In the genomic region with DNA sequence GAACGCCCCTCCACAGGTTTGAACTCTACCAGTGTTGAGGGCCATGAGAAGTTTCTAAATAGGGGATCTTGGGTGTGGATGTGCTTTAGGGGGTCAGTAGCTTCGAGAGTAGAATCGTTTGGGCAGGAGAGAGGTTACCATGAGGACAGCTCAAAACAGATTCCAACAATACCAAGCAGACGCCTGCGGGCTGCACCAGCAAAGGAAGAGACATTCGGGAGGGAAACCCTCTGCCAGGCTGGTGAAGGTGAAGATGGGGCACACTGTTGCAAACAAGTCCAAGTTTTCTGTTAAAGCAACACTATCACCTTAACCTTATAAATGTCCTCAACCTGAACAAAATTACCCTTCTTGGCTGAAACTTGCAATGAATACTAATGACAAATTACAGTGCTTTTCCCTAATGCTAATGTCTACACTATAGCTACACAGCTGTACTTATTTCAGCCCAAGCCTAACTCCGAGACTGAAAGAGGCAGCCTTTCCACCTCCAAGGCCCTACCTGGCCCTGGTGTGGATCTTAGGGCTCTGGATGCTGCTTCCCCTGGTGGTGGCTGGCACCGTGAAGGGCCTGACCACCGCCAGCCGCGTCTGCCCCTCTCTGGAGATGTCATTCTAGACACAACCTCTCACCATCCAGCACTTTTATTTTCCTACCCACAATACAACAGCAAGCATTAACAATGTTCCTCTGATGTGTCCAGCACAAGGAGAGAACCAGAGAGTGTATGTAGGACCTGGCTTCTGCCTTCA, we compare ENCODE assay signal across 31 cellular contexts.
A peak's percentile ranks its signal among the peaks of the same experiment; 100 is the strongest.
DNase-seq lines count a peak whose midpoint lies in the region; ATAC-seq and TF ChIP-seq lines count a peak whose summit lies in the region.
"Had no signal": no experiment of that assay in that cellular context is flagged by ENCODE, and none has a peak within 500 bp of the region (broad histone marks: within the 10 kb centered on the region; RNA-seq: fewer than 3 reads in every experiment).

No MANE protein-coding gene starts in this region.

- H3K79me2 ChIP-seq in neural progenitor cell (ENCODE audit: low read depth): no peaks in the 10 kb centered on the region

- H3K36me3 Mint-ChIP-seq in activated CD4-positive, alpha-beta T cell treated with anti-CD3 and anti-CD28 coated beads, Interleukin-2, amount 10 ng/mL, durations not matched to agents 24 days and 14 days (ENCODE audit: low read depth): no peaks in the 10 kb centered on the region
- H3K36me3 Mint-ChIP-seq in activated CD4-positive, alpha-beta T cell treated with anti-CD3 and anti-CD28 coated beads for 36 hours (ENCODE audit: low read depth): no peaks in the 10 kb centered on the region
- no peaks in the 10 kb centered on the region for H3K36me3 Mint-ChIP-seq in neural progenitor cell
- peaks cover 9% of the 10 kb centered on the region for H3K36me3 Mint-ChIP-seq in effector memory CD8-positive, alpha-beta T cell (ENCODE audit: insufficient read depth)
- H3K36me3 Mint-ChIP-seq: stimulated activated naive B cell treated with anti-CD40 and anti-IgM and Interleukin-4, amounts not matched to agents 10 μg/mL and 1 μg/mL and 100 μg/mL, for 72 hours had no signal

- H3K36me3 ChIP-seq in H7 (replicated peaks; ENCODE audit: control insufficient read depth, insufficient read depth, low read length) (no peaks in the 10 kb centered on the region), neural progenitor cell (no peaks in the 10 kb centered on the region), transverse colon (no peaks in the 10 kb centered on the region)
- H3K36me3 ChIP-seq: sigmoid colon, suprapubic skin, uterus had no signal

- H3K4me3 Mint-ChIP-seq in activated CD4-positive, alpha-beta T cell treated with anti-CD3 and anti-CD28 coated beads, Interleukin-2, amount 10 ng/mL, durations not matched to agents 24 days and 14 days: no peak overlapping the region
- H3K4me3 Mint-ChIP-seq in activated CD4-positive, alpha-beta T cell treated with anti-CD3 and anti-CD28 coated beads for 36 hours: no peak overlapping the region
- no peak overlapping the region for H3K4me3 Mint-ChIP-seq in neural progenitor cell
- H3K4me3 Mint-ChIP-seq in effector memory CD8-positive, alpha-beta T cell: no peak overlapping the region
- H3K4me3 Mint-ChIP-seq: activated naive CD8-positive, alpha-beta T cell treated with anti-CD3 and anti-CD28 coated beads, Interleukin-2, amount 50 U/mL, for 24 hours; activated T-helper 17 cell treated with anti-CD3 and anti-CD28 coated beads, Interleukin-2, amount 50 U/mL, for 72 hours; CD4-positive, alpha-beta T cell; HFFc6; nephron progenitor cell; stimulated activated naive B cell treated with anti-CD40 and anti-IgM and Interleukin-4, amounts not matched to agents 10 μg/mL and 1 μg/mL and 100 μg/mL, for 72 hours had no signal

- TF ChIP-seq EP300 in transverse colon (IDR thresholded peaks at IDR 0.05; ENCODE audit: low read depth): no peak

- no peak overlapping the region for H3K27ac Mint-ChIP-seq in activated CD4-positive, alpha-beta T cell treated with anti-CD3 and anti-CD28 coated beads, Interleukin-2, amount 10 ng/mL, durations not matched to agents 24 days and 14 days
- H3K27ac Mint-ChIP-seq in activated CD4-positive, alpha-beta T cell treated with anti-CD3 and anti-CD28 coated beads for 36 hours: no peak overlapping the region
- peak overlapping the region; percentile 5 for H3K27ac Mint-ChIP-seq in neural progenitor cell
- no peak overlapping the region for H3K27ac Mint-ChIP-seq in effector memory CD8-positive, alpha-beta T cell
- H3K27ac Mint-ChIP-seq: activated naive CD8-positive, alpha-beta T cell treated with anti-CD3 and anti-CD28 coated beads, Interleukin-2, amount 50 U/mL, for 24 hours; activated T-helper 17 cell treated with anti-CD3 and anti-CD28 coated beads, Interleukin-2, amount 50 U/mL, for 72 hours; CD4-positive, alpha-beta T cell; HFFc6; stimulated activated naive B cell treated with anti-CD40 and anti-IgM and Interleukin-4, amounts not matched to agents 10 μg/mL and 1 μg/mL and 100 μg/mL, for 72 hours had no signal

- no peaks in the 10 kb centered on the region for H3K4me1 Mint-ChIP-seq in activated CD4-positive, alpha-beta T cell treated with anti-CD3 and anti-CD28 coated beads, Interleukin-2, amount 10 ng/mL, durations not matched to agents 24 days and 14 days
- H3K4me1 Mint-ChIP-seq in activated CD4-positive, alpha-beta T cell treated with anti-CD3 and anti-CD28 coated beads for 36 hours: no peaks in the 10 kb centered on the region
- peaks cover 21% of the 10 kb centered on the region for H3K4me1 Mint-ChIP-seq in neural progenitor cell
- peaks cover 0 to 8% of the 10 kb centered on the region in 2 donors for H3K4me1 Mint-ChIP-seq in effector memory CD8-positive, alpha-beta T cell (ENCODE audit: low read depth in 2 of 2)
- H3K4me1 Mint-ChIP-seq: activated naive CD8-positive, alpha-beta T cell treated with anti-CD3 and anti-CD28 coated beads, Interleukin-2, amount 50 U/mL, for 24 hours; activated T-helper 17 cell treated with anti-CD3 and anti-CD28 coated beads, Interleukin-2, amount 50 U/mL, for 72 hours; stimulated activated naive B cell treated with anti-CD40 and anti-IgM and Interleukin-4, amounts not matched to agents 10 μg/mL and 1 μg/mL and 100 μg/mL, for 72 hours had no signal

- no peaks in the 10 kb centered on the region for H3K9me3 ChIP-seq in neural progenitor cell (ENCODE audit: low read depth)
- no peaks in the 10 kb centered on the region for H3K9me3 ChIP-seq in transverse colon
- H3K9me3 ChIP-seq: sigmoid colon, suprapubic skin, uterus had no signal

- H3K9ac ChIP-seq in neural progenitor cell: no peak overlapping the region
- H3K9ac ChIP-seq: GM23248 had no signal

- peak; percentile 33 for DNase-seq in activated CD4-positive, alpha-beta T cell treated with anti-CD3 and anti-CD28 coated beads, Interleukin-2, amount 10 ng/mL, durations not matched to agents 24 days and 14 days
- DNase-seq in activated CD4-positive, alpha-beta T cell treated with anti-CD3 and anti-CD28 coated beads for 36 hours: no peak
- DNase-seq in H7: peak; percentile 45
- DNase-seq in ecto neural progenitor cell (ENCODE audit: low spot score): peak; percentile 37
- no peak for DNase-seq in neural progenitor cell (ENCODE audit: low spot score)
- no peak for DNase-seq in HK-2 (ENCODE audit: unreplicated experiment)
- DNase-seq in effector memory CD8-positive, alpha-beta T cell: no peak
- no peak for DNase-seq in transverse colon
- DNase-seq: activated CD4-positive, CD25-positive, alpha-beta regulatory T cell treated with anti-CD3 and anti-CD28 coated beads, Interleukin-2, amount 50 U/mL, for 72 hours; activated naive CD8-positive, alpha-beta T cell treated with anti-CD3 and anti-CD28 coated beads, Interleukin-2, amount 50 U/mL, for 24 hours; AML-193; EL; GM23248; HFFc6; kidney glomerular epithelial cell; NCI-H1417 treated with DMSO at 0.1 percent for 48 hours; NCI-H2081 treated with DMSO at 0.1 percent for 48 hours; NCI-H345; NCI-H748 treated with DMSO at 0.1 percent for 48 hours; nephron progenitor cell; RPMI8226; stimulated activated CD4-positive, alpha-beta T cell treated with anti-CD3 and anti-CD28 coated beads, Interleukin-4, amount 100 ng/mL, for 4 hours; stimulated activated naive B cell treated with anti-CD40 and anti-IgM and Interleukin-4, amounts not matched to agents 10 μg/mL and 1 μg/mL and 100 μg/mL, for 72 hours had no signal

- H3K4me1 ChIP-seq in neural progenitor cell (peaks cover 3% of the 10 kb centered on the region), transverse colon (no peaks in the 10 kb centered on the region)
- H3K4me1 ChIP-seq: sigmoid colon, suprapubic skin, uterus had no signal

- H3K27me3 Mint-ChIP-seq in activated CD4-positive, alpha-beta T cell treated with anti-CD3 and anti-CD28 coated beads, Interleukin-2, amount 10 ng/mL, durations not matched to agents 24 days and 14 days: no peaks in the 10 kb centered on the region
- H3K27me3 Mint-ChIP-seq in activated CD4-positive, alpha-beta T cell treated with anti-CD3 and anti-CD28 coated beads for 36 hours: no peaks in the 10 kb centered on the region
- H3K27me3 Mint-ChIP-seq in neural progenitor cell (ENCODE audit: insufficient read depth, low read depth): peaks cover 14% of the 10 kb centered on the region
- H3K27me3 Mint-ChIP-seq in effector memory CD8-positive, alpha-beta T cell: peaks cover 20 to 38% of the 10 kb centered on the region in 2 donors
- H3K27me3 Mint-ChIP-seq: CD4-positive, alpha-beta T cell had no signal

- in situ Hi-C loops in transverse colon (cut with MboI; ENCODE audit: low pct_ligation_motif_present in 1 of 4, low pct_unique_long_range_greater_than_20kb in 1 of 4, low sequenced_read_pairs in 3 of 4): no loop called here

- no peaks in the 10 kb centered on the region for H4K20me1 ChIP-seq in neural progenitor cell (ENCODE audit: low read depth)

- TF ChIP-seq POLR2A in transverse colon (IDR thresholded peaks at IDR 0.05): no peak

- H3K27me3 ChIP-seq in H7 (ENCODE audit: control insufficient read depth, insufficient read depth, low read length) (no peaks in the 10 kb centered on the region), neural progenitor cell (no peaks in the 10 kb centered on the region), transverse colon (no peaks in the 10 kb centered on the region)
- H3K27me3 ChIP-seq: uterus had no signal

- H3K27ac ChIP-seq in neural progenitor cell: no peak overlapping the region
- no peak overlapping the region for H3K27ac ChIP-seq in transverse colon
- H3K27ac ChIP-seq: epithelial cell of prostate, GM23248, HL-60, sigmoid colon, suprapubic skin, uterus had no signal

- no peak for ATAC-seq in activated CD4-positive, alpha-beta T cell treated with anti-CD3 and anti-CD28 coated beads for 36 hours
- no peak for ATAC-seq in effector memory CD8-positive, alpha-beta T cell (replicated peaks)
- ATAC-seq: activated naive CD8-positive, alpha-beta T cell treated with anti-CD3 and anti-CD28 coated beads, Interleukin-2, amount 50 U/mL, for 24 hours had no signal

- H3K4me3 ChIP-seq in H7 (ENCODE audit: insufficient read depth, low read depth, low read length) (no peak overlapping the region), neural progenitor cell (no peak overlapping the region), transverse colon (no peak overlapping the region)
- H3K4me3 ChIP-seq: GM12878, GM23248, sigmoid colon, suprapubic skin, uterus had no signal

- CTCF ChIA-PET in activated CD4-positive, alpha-beta T cell treated with anti-CD3 and anti-CD28 coated beads for 36 hours (lab: Charles Lee): no interaction called here

- WGBS in transverse colon (ENCODE audit: low coverage in 1 of 2), 2 donors: 65 to 67% methylated on average over 5 to 11 of the region's 11 CpGs

- peaks cover 6% of the 10 kb centered on the region for H3K9me3 Mint-ChIP-seq in activated CD4-positive, alpha-beta T cell treated with anti-CD3 and anti-CD28 coated beads, Interleukin-2, amount 10 ng/mL, durations not matched to agents 24 days and 14 days
- no peaks in the 10 kb centered on the region for H3K9me3 Mint-ChIP-seq in activated CD4-positive, alpha-beta T cell treated with anti-CD3 and anti-CD28 coated beads for 36 hours (ENCODE audit: low read depth)
- peaks cover 8% of the 10 kb centered on the region for H3K9me3 Mint-ChIP-seq in neural progenitor cell
- no peaks in the 10 kb centered on the region for H3K9me3 Mint-ChIP-seq in effector memory CD8-positive, alpha-beta T cell
- H3K9me3 Mint-ChIP-seq: activated naive CD8-positive, alpha-beta T cell treated with anti-CD3 and anti-CD28 coated beads, Interleukin-2, amount 50 U/mL, for 24 hours; activated T-helper 17 cell treated with anti-CD3 and anti-CD28 coated beads, Interleukin-2, amount 50 U/mL, for 72 hours; CD4-positive, alpha-beta T cell had no signal

- intact Hi-C loops in activated CD4-positive, alpha-beta T cell treated with anti-CD3 and anti-CD28 coated beads, Interleukin-2, amount 10 ng/mL, durations not matched to agents 24 days and 14 days (cut with micrococcal nuclease): no loop called here
- intact Hi-C loops in activated CD4-positive, alpha-beta T cell treated with anti-CD3 and anti-CD28 coated beads for 36 hours (cut with DNase I, micrococcal nuclease): no loop called here
- intact Hi-C loops in transverse colon (cut with DNase I; ENCODE audit: low total_unique reads): no loop called here

- POLR2A ChIA-PET in activated CD4-positive, alpha-beta T cell treated with anti-CD3 and anti-CD28 coated beads for 36 hours (lab: Charles Lee): no interaction called here

- TF ChIP-seq CTCF in neural progenitor cell (IDR thresholded peaks at IDR 0.05) (no peak), transverse colon (IDR thresholded peaks at IDR 0.05) (no peak)

- H2AFZ ChIP-seq in neural progenitor cell (replicated peaks): no peak overlapping the region
- H2AFZ ChIP-seq: GM23248 had no signal

- H3F3A ChIP-seq in neural progenitor cell (ENCODE audit: low read depth): no peaks in the 10 kb centered on the region

- no peak overlapping the region for H3K4me2 ChIP-seq in neural progenitor cell

Comparison
In these comparisons a context has a peak if more than half of its experiments do, and no peak if none do; other contexts are left out.
1. DNase-seq: peak in activated CD4-positive, alpha-beta T cell treated with anti-CD3 and anti-CD28 coated beads, Interleukin-2, amount 10 ng/mL, durations not matched to agents 24 days and 14 days (single experiment), H7 (single experiment) and ecto neural progenitor cell (single experiment); none in activated CD4-positive, alpha-beta T cell treated with anti-CD3 and anti-CD28 coated beads for 36 hours (single experiment), neural progenitor cell (single experiment), HK-2 (single experiment), effector memory CD8-positive, alpha-beta T cell (0 of 3) and transverse colon (single experiment).